ENCODE assay signal across 8 cellular contexts in genomic region chr6:69796627-69797390, GRCh38. TPM values are rescaled to one million over a fixed set of nuclear protein-coding genes. Genes with fewer than 3 reads are reported as not detected.
DNase-seq lines count a peak whose midpoint lies in the region; ATAC-seq lines count a peak whose summit lies in the region.

Gene LMBRD1, minus strand, starts transcription at chr6:69797010. Its CDS starts 129 bp downstream, at chr6:69796881.

- DNase-seq in CD1c-positive myeloid dendritic cell (ENCODE audit: extremely low spot score) (peak; percentile 99), NCI-H748 (lab: John Stamatoyannopoulos, UW; ENCODE audit: unreplicated experiment) (peak; percentile 98), dedifferentiated amniotic fluid mesenchymal stem cell (ENCODE audit: extremely low spot score) (peak; percentile 93), left lobe of liver (ENCODE audit: low spot score) (peak; percentile 99)
- peak; percentile 98 to 100 for DNase-seq in activated CD4-positive, alpha-beta T cell treated with anti-CD3 and anti-CD28 coated beads, Interleukin-2, amount 50 U/mL, for 24 hours (ENCODE audit: low read depth in 1 of 2, low spot score in 1 of 2)
- peak; percentile 97 for DNase-seq in stimulated activated CD4-positive, alpha-beta T cell treated with anti-CD3 and anti-CD28 coated beads, Interleukin-2, amount 100 ng/mL, for 4 hours (ENCODE audit: low read depth)

- peak; percentile 87 for ATAC-seq in GM19372 (IDR thresholded peaks at IDR 0.05; ENCODE audit: low read depth, unreplicated experiment)
- ATAC-seq in HG03558 (IDR thresholded peaks at IDR 0.05; ENCODE audit: extremely low read depth, unreplicated experiment): peak; percentile 94
- ATAC-seq in left lobe of liver: peak; percentile 86

RNA-seq across cellular contexts. Expression of gene LMBRD1, which starts in this region (rescaled TPM):
- 34.0 TPM for total RNA-seq in left lobe of liver

Comparison
In these comparisons a context has a peak if more than half of its experiments do, and no peak if none do; other contexts are left out.
1. Peak in every context shown above with its lines: DNase-seq and ATAC-seq.